19 cellular contexts compared by ENCODE assay signal in the genomic region with DNA sequence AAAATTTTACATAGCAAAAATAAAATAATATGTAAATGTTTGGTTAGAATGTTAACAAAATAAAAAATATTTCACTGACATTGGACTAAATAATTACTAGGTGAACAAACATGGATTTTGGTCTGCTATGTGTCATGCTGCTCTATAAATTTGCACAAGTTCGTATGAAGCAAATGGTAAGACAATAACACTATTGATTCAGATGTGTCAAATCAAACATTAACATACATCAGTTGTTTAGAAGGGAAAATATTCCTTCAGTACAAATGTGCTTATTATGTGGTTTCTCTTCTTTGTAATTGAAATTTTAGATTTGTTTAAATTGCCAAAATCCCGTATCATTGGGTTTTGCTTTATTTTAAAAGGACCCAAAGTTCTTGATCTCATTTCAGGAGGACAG. TPM values are rescaled to one million over a fixed set of nuclear protein-coding genes. Genes with fewer than 3 reads are reported as not detected.
DNase-seq lines count a peak whose midpoint lies in the region; ATAC-seq and TF ChIP-seq lines count a peak whose summit lies in the region.
"Had no signal": no experiment of that assay in that cellular context is flagged by ENCODE, and none has a peak within 500 bp of the region (broad histone marks: within the 10 kb centered on the region; RNA-seq: fewer than 3 reads in every experiment).

No MANE protein-coding gene starts in this region.

- H2AFZ ChIP-seq in GM23248 (no peak overlapping the region), PC-9 (no peak overlapping the region)

- H3K9me2 ChIP-seq in GM23248 (ENCODE audit: insufficient read depth) (no peaks in the 10 kb centered on the region), PC-9 (ENCODE audit: insufficient read depth) (no peaks in the 10 kb centered on the region)

- intact Hi-C loops in right lobe of liver (cut with DNase I): no loop called here
- intact Hi-C loops in PC-9 (cut with micrococcal nuclease; ENCODE audit: unreplicated experiment): no loop called here

- H3K4me1 ChIP-seq in GM23248 (ENCODE audit: insufficient read depth) (no peaks in the 10 kb centered on the region; the same call in none of the 2 replicates), endodermal cell (ENCODE audit: control insufficient read depth, insufficient read depth, low read length) (peaks cover 6% of the 10 kb centered on the region), right lobe of liver (peaks cover 0 to 20% (median 9%) of the 10 kb centered on the region in 4 donors), PC-9 (replicated peaks; ENCODE audit: insufficient read depth) (no peaks in the 10 kb centered on the region)
- H3K4me1 ChIP-seq: SJCRH30 had no signal

- BruUV-seq in PC-9 (replicated peaks; lab: Mats Ljungman, UMichigan): no TSS peak

- no peaks in the 10 kb centered on the region for H3F3A ChIP-seq in GM23248 (ENCODE audit: insufficient read depth)
- peaks cover 21% of the 10 kb centered on the region for H3F3A ChIP-seq in PC-9 (ENCODE audit: insufficient read depth, low read depth)

- no peaks in the 10 kb centered on the region for H4K20me1 ChIP-seq in GM23248 (ENCODE audit: insufficient read depth)
- peaks cover 8% of the 10 kb centered on the region; the same call in 1 of the 2 replicates for H4K20me1 ChIP-seq in PC-9 (ENCODE audit: insufficient read depth)

- H3K4me3 ChIP-seq in GM23248 (no peak overlapping the region), endodermal cell (ENCODE audit: low read length) (peak overlapping the region; percentile 32), right lobe of liver (peak overlapping the region; percentile 9 to 29 (median 22)), PC-9 (no peak overlapping the region)
- H3K4me3 ChIP-seq: SJCRH30 had no signal

- no peak overlapping the region for H3K27ac Mint-ChIP-seq in endodermal cell
- H3K27ac Mint-ChIP-seq in activated CD4-positive, alpha-beta T cell treated with anti-CD3 and anti-CD28 coated beads, Interleukin-2, amount 10 ng/mL, durations not matched to agents 7 days and 5 days: no peak overlapping the region
- H3K27ac Mint-ChIP-seq: B cell; CD4-positive, alpha-beta T cell had no signal

- no peaks in the 10 kb centered on the region for H3K9me3 ChIP-seq in GM23248 (ENCODE audit: low read depth)
- H3K9me3 ChIP-seq in endodermal cell (ENCODE audit: control insufficient read depth, low read length): peaks cover 12% of the 10 kb centered on the region
- H3K9me3 ChIP-seq in right lobe of liver: no peaks in the 10 kb centered on the region
- H3K9me3 ChIP-seq in PC-9 (ENCODE audit: insufficient read depth, low read depth): peaks cover 3% of the 10 kb centered on the region; the same call in 1 of the 2 replicates
- H3K9me3 ChIP-seq: SJCRH30 had no signal

- ATAC-seq in right lobe of liver: peak; percentile 51 to 67 (median 56)

- in situ Hi-C loops in GM23248 (cut with MboI): no loop called here

- POLR2A ChIA-PET in activated CD4-positive, alpha-beta T cell treated with anti-CD3 and anti-CD28 coated beads, Interleukin-2, amount 10 ng/mL, durations not matched to agents 7 days and 5 days (lab: Charles Lee): no interaction called here
- POLR2A ChIA-PET in PC-9 (lab: Charles Lee; ENCODE audit: unreplicated experiment): no interaction called here

- peaks cover 100% of the 10 kb centered on the region for H3K79me2 ChIP-seq in GM23248 (ENCODE audit: insufficient read depth)
- peaks cover 97% of the 10 kb centered on the region for H3K79me2 ChIP-seq in PC-9 (ENCODE audit: low read depth)

- H3K36me3 ChIP-seq in GM23248 (ENCODE audit: low read depth): peaks cover 7% of the 10 kb centered on the region; the same call in 1 of the 2 replicates
- H3K36me3 ChIP-seq in endodermal cell (ENCODE audit: control insufficient read depth, insufficient read depth, low read length): peaks cover 4% of the 10 kb centered on the region
- H3K36me3 ChIP-seq in right lobe of liver: no peaks in the 10 kb centered on the region
- peaks cover 26% of the 10 kb centered on the region for H3K36me3 ChIP-seq in PC-9 (ENCODE audit: low read depth)
- H3K36me3 ChIP-seq: SJCRH30 had no signal

- peaks cover 15% of the 10 kb centered on the region for H3K9me3 Mint-ChIP-seq in endodermal cell
- no peaks in the 10 kb centered on the region for H3K9me3 Mint-ChIP-seq in activated CD4-positive, alpha-beta T cell treated with anti-CD3 and anti-CD28 coated beads, Interleukin-2, amount 10 ng/mL, durations not matched to agents 7 days and 5 days
- H3K9me3 Mint-ChIP-seq: CD4-positive, alpha-beta T cell had no signal

- no peak overlapping the region for H3K4me3 Mint-ChIP-seq in endodermal cell
- no peak overlapping the region for H3K4me3 Mint-ChIP-seq in activated CD4-positive, alpha-beta T cell treated with anti-CD3 and anti-CD28 coated beads, Interleukin-2, amount 10 ng/mL, durations not matched to agents 7 days and 5 days
- H3K4me3 Mint-ChIP-seq: B cell; CD4-positive, alpha-beta T cell had no signal

- no peaks in the 10 kb centered on the region for H3K27me3 Mint-ChIP-seq in endodermal cell (ENCODE audit: insufficient read depth)
- H3K27me3 Mint-ChIP-seq in activated CD4-positive, alpha-beta T cell treated with anti-CD3 and anti-CD28 coated beads, Interleukin-2, amount 10 ng/mL, durations not matched to agents 7 days and 5 days: no peaks in the 10 kb centered on the region
- H3K27me3 Mint-ChIP-seq: B cell; CD4-positive, alpha-beta T cell had no signal

- no peak overlapping the region for H3K27ac ChIP-seq in GM23248
- H3K27ac ChIP-seq in endodermal cell (ENCODE audit: low read depth, low read length): no peak overlapping the region
- peak overlapping the region; percentile 48 to 67 (median 65) for H3K27ac ChIP-seq in right lobe of liver
- H3K27ac ChIP-seq in PC-9: no peak overlapping the region
- H3K27ac ChIP-seq: SJCRH30 had no signal

- TF ChIP-seq POLR2A in right lobe of liver (IDR thresholded peaks at IDR 0.05): no peak

- TF ChIP-seq CTCF in endodermal cell (conservative IDR thresholded peaks at IDR 0.05) (no peak), right lobe of liver (IDR thresholded peaks at IDR 0.05) (no peak), PC-9 (conservative IDR thresholded peaks at IDR 0.05) (no peak)

- DNase-seq in GM23248 (no peak), NCI-H146 treated with DMSO at 0.1 percent for 48 hours (lab: John Stamatoyannopoulos, UW; ENCODE audit: unreplicated experiment) (peak; percentile 43), endodermal cell (no peak), right lobe of liver (no peak), superior temporal gyrus (ENCODE audit: extremely low spot score) (no peak), PC-9 (no peak), retina (no peak)
- DNase-seq in activated CD4-positive, alpha-beta T cell treated with anti-CD3 and anti-CD28 coated beads, Interleukin-2, amount 10 ng/mL, durations not matched to agents 7 days and 5 days: no peak
- DNase-seq: CD4-positive, alpha-beta T cell; DND-41; IMR-90; NCI-H1694; NCI-H2107; NCI-H345; NCI-H82; RPMI8226; SJCRH30; SW 1271 had no signal

- no peak overlapping the region for H3K9ac ChIP-seq in GM23248
- H3K9ac ChIP-seq in endodermal cell (ENCODE audit: extremely low read depth, low read length, poor library complexity, severe bottlenecking): no peak overlapping the region

- H3K4me2 ChIP-seq in GM23248 (ENCODE audit: unreplicated experiment): peak overlapping the region; percentile 37
- H3K4me2 ChIP-seq in PC-9: no peak overlapping the region

- H3K27me3 ChIP-seq in GM23248 (replicated peaks; ENCODE audit: insufficient read depth) (no peaks in the 10 kb centered on the region), endodermal cell (ENCODE audit: control insufficient read depth, insufficient read depth, low read length, poor library complexity, severe bottlenecking) (no peaks in the 10 kb centered on the region), right lobe of liver (no peaks in the 10 kb centered on the region), PC-9 (ENCODE audit: insufficient read depth, low read depth) (no peaks in the 10 kb centered on the region)
- H3K27me3 ChIP-seq: SJCRH30 had no signal

- 75 to 89% methylated on average over 2 of the region's 2 CpGs for WGBS in GM23248 (ENCODE audit: low coverage in 1 of 2, low lambda C conversion rate in 2 of 2, missing lambda C conversion rate in 2 of 2), 2 experiments
- 92% methylated on average over 2 of the region's 2 CpGs; no CpG with 5 or more reads in 1 of the 2 experiments for WGBS in endodermal cell (ENCODE audit: insufficient coverage in 1 of 2, insufficient read length in 1 of 2), 2 experiments
- WGBS in right lobe of liver (ENCODE audit: insufficient coverage, low coverage, low lambda C conversion rate, missing lambda C conversion rate): 25% methylated on average over 2 of the region's 2 CpGs

- peaks cover 21% of the 10 kb centered on the region for H3K36me3 Mint-ChIP-seq in endodermal cell (ENCODE audit: low read depth)
- H3K36me3 Mint-ChIP-seq in activated CD4-positive, alpha-beta T cell treated with anti-CD3 and anti-CD28 coated beads, Interleukin-2, amount 10 ng/mL, durations not matched to agents 7 days and 5 days (ENCODE audit: low read depth): no peaks in the 10 kb centered on the region

- CTCF ChIA-PET in activated CD4-positive, alpha-beta T cell treated with anti-CD3 and anti-CD28 coated beads, Interleukin-2, amount 10 ng/mL, durations not matched to agents 7 days and 5 days (lab: Charles Lee): no interaction called here
- CTCF ChIA-PET in PC-9 (lab: Charles Lee): no interaction called here

- peaks cover 39% of the 10 kb centered on the region for H3K4me1 Mint-ChIP-seq in endodermal cell
- H3K4me1 Mint-ChIP-seq in activated CD4-positive, alpha-beta T cell treated with anti-CD3 and anti-CD28 coated beads, Interleukin-2, amount 10 ng/mL, durations not matched to agents 7 days and 5 days: no peaks in the 10 kb centered on the region

RNA-seq across cellular contexts. Expression of a gene that starts 46.9 kb away (rescaled TPM):
- 53.2 and 62.6 TPM in 2 replicates for total RNA-seq in GM23248 (2014; rRNA removed; shearing (Covaris generic))
- 53.9 and 54.4 TPM in 2 replicates for polyA plus RNA-seq in GM23248 (2016; fragmentation: Nextera tagmentation; extraction: Ambion mirVana)
- total RNA-seq in endodermal cell (100 to 1,000 TPM; 128 to 147 TPM), right lobe of liver (10 to 100 TPM; 25.0 to 62.3 (median 28.9) TPM), PC-9 (2021) (204 and 361 TPM in 2 replicates)
- polyA plus RNA-seq in endodermal cell (2013, experiment 1 of 2): 37.8 TPM
- 31.3 TPM for polyA plus RNA-seq in endodermal cell (2013, experiment 2 of 2)
- 1 to 10 TPM; 7.6 to 8.0 TPM for total RNA-seq in activated CD4-positive, alpha-beta T cell treated with anti-CD3 and anti-CD28 coated beads, Interleukin-2, amount 10 ng/mL, durations not matched to agents 7 days and 5 days

Comparison
In these comparisons a context has a peak if more than half of its experiments do, and no peak if none do; other contexts are left out.
1. H3K27ac ChIP-seq: peak in right lobe of liver (3 of 3); none in GM23248 (single experiment), endodermal cell (single experiment) and PC-9 (single experiment).
2. H3K4me3 ChIP-seq: peak in endodermal cell (single experiment) and right lobe of liver (3 of 3); none in GM23248 (single experiment) and PC-9 (single experiment).